ENCODE assay signal across 9 cellular contexts in genomic region chr6:44593539-44593944, GRCh38.
DNase-seq lines count a peak whose midpoint lies in the region; ATAC-seq, FAIRE-seq and TF ChIP-seq lines count a peak whose summit lies in the region.
"Had no signal": no experiment of that assay in that cellular context is flagged by ENCODE, and none has a peak within 500 bp of the region (broad histone marks: within the 10 kb centered on the region; RNA-seq: fewer than 3 reads in every experiment).

No MANE protein-coding gene starts in this region.

- TF ChIP-seq CTCF in SK-N-SH (IDR thresholded peaks at IDR 0.05): peak; percentile 73
- peak; percentile 1 for TF ChIP-seq CTCF in kidney (IDR thresholded peaks at IDR 0.05; ENCODE audit: borderline replicate concordance, extremely low read depth, insufficient read depth)

- no peak overlapping the region for H3K4me2 ChIP-seq in SK-N-SH

- H3K27ac ChIP-seq in SK-N-SH (ENCODE audit: low read depth in 2 of 2, low read length in 1 of 2): no peak overlapping the region
- H3K27ac ChIP-seq in kidney (ENCODE audit: low read depth in 2 of 2, low read length in 2 of 2): no peak overlapping the region

- H3K9ac ChIP-seq in SK-N-SH (no peak overlapping the region), adipocyte (ENCODE audit: low read length) (no peak overlapping the region), kidney (ENCODE audit: low read length in 2 of 2) (no peak overlapping the region)

- H4K20me1 ChIP-seq in SK-N-SH (ENCODE audit: insufficient read depth): no peaks in the 10 kb centered on the region

- CTCF ChIA-PET in SK-N-SH (lab: Yijun Ruan, JAX): interaction anchor here (0.6 to 4.6 kb wide), 15 partner anchors 9 to 1121 kb away, joined by 3 to 19 read pairs (median 3); no protein-coding TSS in a partner anchor

- POLR2A ChIA-PET in SK-N-SH (lab: Yijun Ruan, JAX): no interaction called here

- no peaks in the 10 kb centered on the region for H3K9me2 ChIP-seq in SK-N-SH

- H3K4me3 ChIP-seq in SK-N-SH (ENCODE audit: low read depth in 2 of 2, low read length in 1 of 2) (peak overlapping the region in 1 of 2 experiments; percentile 10; a peak in 1 of 4 replicates), adipocyte (ENCODE audit: low read length) (no peak overlapping the region), kidney (ENCODE audit: low read length in 2 of 2) (no peak overlapping the region)

- TF ChIP-seq EP300 in SK-N-SH (IDR thresholded peaks at IDR 0.05; ENCODE audit: borderline replicate concordance in 1 of 2, low read depth in 1 of 2, low read length in 1 of 2): no peak

- no peak for FAIRE-seq in kidney (lab: Jason Lieb, UNC)
- FAIRE-seq: islet of Langerhans had no signal

- no peaks in the 10 kb centered on the region for H3F3A ChIP-seq in SK-N-SH (replicated peaks; ENCODE audit: insufficient read depth)

- peak; percentile 67 for TF ChIP-seq RAD21 in SK-N-SH (IDR thresholded peaks at IDR 0.05; ENCODE audit: low read length)

- no peak for ATAC-seq in HG03045 (IDR thresholded peaks at IDR 0.05; ENCODE audit: unreplicated experiment)

- DNase-seq in NCI-H2081 (lab: John Stamatoyannopoulos, UW) (peak; percentile 44 to 48), NCI-H2081 treated with DMSO at 0.1 percent for 48 hours (lab: John Stamatoyannopoulos, UW) (no peak), M059J (ENCODE audit: low read depth) (peak; percentile 75), SK-N-SH (peak; percentile 63), adipocyte (ENCODE audit: low read depth) (peak; percentile 77), kidney (no peak)
- DNase-seq in stimulated activated CD8-positive, alpha-beta memory T cell treated with anti-CD3 and anti-CD28 coated beads, Interleukin-12 subunit alpha, Interleukin-12 subunit beta, amount 100 ng/mL, for 24 hours (ENCODE audit: extremely low read depth): peak; percentile 42

- H3K36me3 ChIP-seq in SK-N-SH (replicated peaks in 1 of 2; ENCODE audit: control insufficient read depth in 1 of 2, insufficient read depth in 2 of 2, low read length in 1 of 2) (no peaks in the 10 kb centered on the region), adipocyte (ENCODE audit: control insufficient read depth, insufficient read depth, low read length, severe bottlenecking) (no peaks in the 10 kb centered on the region), kidney (ENCODE audit: control insufficient read depth in 1 of 2, insufficient read depth in 2 of 2, low read length in 2 of 2) (no peaks in the 10 kb centered on the region)

- H3K4me1 ChIP-seq in SK-N-SH (ENCODE audit: control insufficient read depth in 1 of 2, insufficient read depth in 2 of 2, low read depth in 1 of 2, low read length in 1 of 2) (no peaks in the 10 kb centered on the region), adipocyte (ENCODE audit: control insufficient read depth, insufficient read depth, low read length) (no peaks in the 10 kb centered on the region), kidney (ENCODE audit: control insufficient read depth in 1 of 2, insufficient read depth in 1 of 2, low read depth in 1 of 2, low read length in 2 of 2) (no peaks in the 10 kb centered on the region)

- WGBS in SK-N-SH (ENCODE audit: low lambda C conversion rate): 61% methylated on average over 2 of the region's 2 CpGs

- intact Hi-C loops in kidney (cut with DNase I): no loop called here

- H3K79me2 ChIP-seq in SK-N-SH (ENCODE audit: insufficient read depth): no peaks in the 10 kb centered on the region

- H3K9me3 ChIP-seq in SK-N-SH (no peaks in the 10 kb centered on the region), adipocyte (ENCODE audit: control insufficient read depth, low read length) (no peaks in the 10 kb centered on the region), kidney (ENCODE audit: control insufficient read depth in 1 of 2, low read length in 2 of 2) (no peaks in the 10 kb centered on the region)

- peaks cover 14% of the 10 kb centered on the region; the same call in 1 of the 2 replicates for H3K27me3 ChIP-seq in SK-N-SH (ENCODE audit: insufficient read depth)
- peaks cover 16% of the 10 kb centered on the region for H3K27me3 ChIP-seq in adipocyte (replicated peaks; ENCODE audit: control insufficient read depth, insufficient read depth, low read length)

- no peak overlapping the region for H2AFZ ChIP-seq in SK-N-SH (ENCODE audit: low read depth)

TF ChIP-seq in SK-N-SH, 30 proteins besides CTCF, POLR2A, EP300 and RAD21:
- TF ChIP-seq SMC3 (IDR thresholded peaks at IDR 0.05; ENCODE audit: low read depth, low read length) (peak; percentile 49), MXI1 (IDR thresholded peaks at IDR 0.05; ENCODE audit: low read depth, low read length) (no peak)
TF ChIP-seq in SK-N-SH: peak in this region for 1.

Comparison
In these comparisons a context has a peak if more than half of its experiments do, and no peak if none do; other contexts are left out.
1. DNase-seq: peak in NCI-H2081 (2 of 2), M059J (single experiment), SK-N-SH (single experiment), adipocyte (single experiment) and stimulated activated CD8-positive, alpha-beta memory T cell treated with anti-CD3 and anti-CD28 coated beads, Interleukin-12 subunit alpha, Interleukin-12 subunit beta, amount 100 ng/mL, for 24 hours (single experiment); none in NCI-H2081 treated with DMSO at 0.1 percent for 48 hours (single experiment) and kidney (single experiment).